In genomic region chr11:64250406-64250874, GRCh38 we compare ENCODE assay signal across 7 cellular contexts. TPM values are rescaled to one million over a fixed set of nuclear protein-coding genes. Genes with fewer than 3 reads are reported as not detected.
DNase-seq lines count a peak whose midpoint lies in the region; ATAC-seq, FAIRE-seq and TF ChIP-seq lines count a peak whose summit lies in the region.

No MANE protein-coding gene starts in this region.

- H3K27ac Mint-ChIP-seq in T-helper 17 cell (peak overlapping the region; percentile 29), glutamatergic neuron (ENCODE audit: unreplicated experiment) (no peak overlapping the region)

- H3K4me1 ChIP-seq in HEK293 (ENCODE audit: control insufficient read depth, insufficient read depth, low read length) = peaks cover 10% of the 10 kb centered on the region
- peaks cover 46 to 57% (median 50%) of the 10 kb centered on the region in 3 donors for H3K4me1 ChIP-seq in skeletal muscle tissue (ENCODE audit: control insufficient read depth in 3 of 3, insufficient read depth in 3 of 3, low read length in 3 of 3)

- CTCF ChIA-PET in HEK293 (lab: Yijun Ruan, JAX) = interaction anchor here (0.6 to 3.6 kb wide), 19 partner anchors 8 to 227 kb away, joined by 3 to 48 read pairs (median 4); partner anchors contain the start of genes BAD, CATSPERZ and FKBP2

- H3K4me1 Mint-ChIP-seq in T-helper 17 cell (peaks cover 18% of the 10 kb centered on the region), glutamatergic neuron (ENCODE audit: low read depth, unreplicated experiment) (peaks cover 12% of the 10 kb centered on the region)

- TF ChIP-seq CTCF in HEK293 (tag by site-specific recombination; IDR thresholded peaks at IDR 0.05) (no peak), glutamatergic neuron (IDR thresholded peaks at IDR 0.05; ENCODE audit: partially characterized antibody, unreplicated experiment) (no peak), GM10266 (IDR thresholded peaks at IDR 0.05; ENCODE audit: control insufficient read depth, insufficient read depth, low read depth, missing control alignments) (no peak)

- DNase-seq in T-helper 17 cell = no peak
- no peak for DNase-seq in glutamatergic neuron
- DNase-seq in GM10266 (ENCODE audit: extremely low spot score) = no peak
- no peak for DNase-seq in HTR-8/SVneo (ENCODE audit: insufficient read length, low spot score)
- DNase-seq in NCI-H1417 (lab: John Stamatoyannopoulos, UW) = no peak

- H3K36me3 Mint-ChIP-seq in T-helper 17 cell (ENCODE audit: low read depth) = no peaks in the 10 kb centered on the region
- no peaks in the 10 kb centered on the region for H3K36me3 Mint-ChIP-seq in glutamatergic neuron (ENCODE audit: unreplicated experiment)

- peaks cover 9% of the 10 kb centered on the region for H3K9me3 Mint-ChIP-seq in glutamatergic neuron (ENCODE audit: unreplicated experiment)

- H3K36me3 ChIP-seq in HEK293 (ENCODE audit: control insufficient read depth in 2 of 2, insufficient read depth in 1 of 2, low read length in 2 of 2) (peaks cover 0 to 14% of the 10 kb centered on the region in 2 experiments; a peak in 1 of 3 replicates), skeletal muscle tissue (ENCODE audit: control insufficient read depth in 3 of 3, insufficient read depth in 3 of 3, low read length in 3 of 3) (peaks cover 3 to 7% (median 3%) of the 10 kb centered on the region in 3 donors)

- no peaks in the 10 kb centered on the region for H3K27me3 ChIP-seq in skeletal muscle tissue (ENCODE audit: control insufficient read depth in 3 of 3, insufficient read depth in 3 of 3, low read length in 3 of 3)

- H3K4me3 ChIP-seq in HEK293 (ENCODE audit: low read depth, low read length) (peak overlapping the region; percentile 48; the same call in 1 of the 2 replicates), skeletal muscle tissue (ENCODE audit: low read length in 3 of 3) (peak overlapping the region in 2 of 3 donors; percentile 69 to 71)

- H3K4me3 Mint-ChIP-seq in T-helper 17 cell (peak overlapping the region; percentile 84), glutamatergic neuron (ENCODE audit: unreplicated experiment) (peak overlapping the region; percentile 68)

- FAIRE-seq in HTR-8/SVneo (lab: Jason Lieb, UNC) = no peak

- H3K27ac ChIP-seq in HEK293 (ENCODE audit: extremely low read depth, low read depth, low read length) (no peak overlapping the region; the same call in 1 of the 2 replicates), skeletal muscle tissue (ENCODE audit: low read depth, low read length) (no peak overlapping the region)

- no peaks in the 10 kb centered on the region for H3K27me3 Mint-ChIP-seq in T-helper 17 cell
- H3K27me3 Mint-ChIP-seq in glutamatergic neuron (ENCODE audit: unreplicated experiment) = peaks cover 11% of the 10 kb centered on the region

- H3K9me3 ChIP-seq in HEK293 (ENCODE audit: control insufficient read depth, insufficient read depth, low read depth, low read length) (no peaks in the 10 kb centered on the region), T-helper 17 cell (ENCODE audit: control insufficient read depth, low read length, poor library complexity, severe bottlenecking) (no peaks in the 10 kb centered on the region), skeletal muscle tissue (ENCODE audit: control insufficient read depth in 3 of 3, low read length in 3 of 3) (no peaks in the 10 kb centered on the region)

- no peak for ATAC-seq in T-helper 17 cell

- POLR2A ChIA-PET in HEK293 (lab: Yijun Ruan, JAX) = interaction anchor here (1.2 to 4.2 kb wide), 3 partner anchors 9 to 67 kb away, joined by 4 to 52 read pairs (median 8); partner anchors contain the start of genes FKBP2 and PRDX5

- peak overlapping the region in 2 of 3 donors; percentile 69 to 80 for H3K9ac ChIP-seq in skeletal muscle tissue (ENCODE audit: low read depth in 1 of 3, low read length in 3 of 3)

TF ChIP-seq in HEK293, 187 proteins besides CTCF, POLR2A, EP300 and RAD21:
- TF ChIP-seq ZBTB20 (tag by site-specific recombination; IDR thresholded peaks at IDR 0.05) (peak; percentile 69), PATZ1 (tag by site-specific recombination; IDR thresholded peaks at IDR 0.05) (peak; percentile 52), TCF7L2 (IDR thresholded peaks at IDR 0.05; ENCODE audit: borderline replicate concordance, low read depth, low read length) (no peak)
TF ChIP-seq in HEK293: peak in this region for 2.

RNA-seq across cellular contexts. Expression of gene PLCB3, which starts 0.9 kb away (rescaled TPM):
- total RNA-seq in T-helper 17 cell (1 to 10 TPM; 5.9 TPM), glutamatergic neuron (ENCODE audit: unreplicated experiment) (36.2 TPM), skeletal muscle tissue (9.4 TPM)

RNA-seq across cellular contexts. Expression of gene PPP1R14B, which starts 3.7 kb away (rescaled TPM):
- total RNA-seq in T-helper 17 cell (10 to 100 TPM; 38.7 to 48.2 TPM), glutamatergic neuron (ENCODE audit: unreplicated experiment) (348 TPM), skeletal muscle tissue (95.0 TPM)

RNA-seq across cellular contexts. Expression of gene FKBP2, which starts 9.5 kb away (rescaled TPM):
- total RNA-seq in T-helper 17 cell (10 to 100 TPM; 27.4 to 29.1 TPM), glutamatergic neuron (ENCODE audit: unreplicated experiment) (31.4 TPM), skeletal muscle tissue (26.1 TPM)

RNA-seq across cellular contexts. Expression of gene VEGFB, which starts 16.1 kb away (rescaled TPM):
- total RNA-seq in T-helper 17 cell (10 to 100 TPM; 44.9 to 48.3 TPM), glutamatergic neuron (ENCODE audit: unreplicated experiment) (12.3 TPM), skeletal muscle tissue (24.5 TPM)

RNA-seq across cellular contexts. Expression of gene DNAJC4, which starts 20.1 kb away (rescaled TPM):
- total RNA-seq in T-helper 17 cell = 10 to 100 TPM; 29.0 to 35.0 TPM
- total RNA-seq in glutamatergic neuron (ENCODE audit: unreplicated experiment) = 30.5 TPM
- 18.8 TPM for total RNA-seq in skeletal muscle tissue
